9 cellular contexts compared by ENCODE assay signal in genomic region chr14:104722938-104723650, GRCh38. TPM values are rescaled to one million over a fixed set of nuclear protein-coding genes. Genes with fewer than 3 reads are reported as not detected.
A peak's percentile ranks its signal among the peaks of the same experiment; 100 is the strongest.
DNase-seq lines count a peak whose midpoint lies in the region; ATAC-seq, FAIRE-seq and TF ChIP-seq lines count a peak whose summit lies in the region.
"Had no signal": no experiment of that assay in that cellular context is flagged by ENCODE, and none has a peak within 500 bp of the region (broad histone marks: within the 10 kb centered on the region; RNA-seq: fewer than 3 reads in every experiment).

No MANE protein-coding gene starts in this region.

- H2AFZ ChIP-seq in astrocyte (ENCODE audit: low read depth, low read length), result no peak overlapping the region

- no peaks in the 10 kb centered on the region for H3K79me2 ChIP-seq in astrocyte (ENCODE audit: insufficient read depth, low read length)

- H3K9me3 ChIP-seq in cardiac muscle cell (ENCODE audit: low read depth) (no peaks in the 10 kb centered on the region), astrocyte (ENCODE audit: insufficient read depth, low read depth, low read length) (no peaks in the 10 kb centered on the region), mononuclear cell (ENCODE audit: low read depth, low read length) (no peaks in the 10 kb centered on the region), upper lobe of right lung (no peaks in the 10 kb centered on the region)

- DNase-seq in cardiac muscle cell (ENCODE audit: low read depth in 1 of 2, low spot score in 1 of 2) (no peak), Right ventricle myocardium superior (no peak), astrocyte (ENCODE audit: low read depth) (no peak), upper lobe of right lung (no peak), DMS 273 (lab: John Stamatoyannopoulos, UW; ENCODE audit: unreplicated experiment) (no peak), glutamatergic neuron (no peak)

- H3K36me3 ChIP-seq in cardiac muscle cell, result no peaks in the 10 kb centered on the region
- no peaks in the 10 kb centered on the region for H3K36me3 ChIP-seq in astrocyte (ENCODE audit: insufficient read depth, low read length)
- peaks cover 6% of the 10 kb centered on the region for H3K36me3 ChIP-seq in upper lobe of right lung

- H3K4me2 ChIP-seq in astrocyte (ENCODE audit: low read length), result peak overlapping the region; percentile 81

- H3K4me1 ChIP-seq in cardiac muscle cell (ENCODE audit: low read depth), result peaks cover 23% of the 10 kb centered on the region
- peaks cover 21% of the 10 kb centered on the region for H3K4me1 ChIP-seq in astrocyte (ENCODE audit: insufficient read depth, low read length)
- peaks cover 13% of the 10 kb centered on the region for H3K4me1 ChIP-seq in mononuclear cell (ENCODE audit: insufficient read depth, low read length)
- peaks cover 15% of the 10 kb centered on the region for H3K4me1 ChIP-seq in upper lobe of right lung

- no peak overlapping the region for H3K4me3 ChIP-seq in cardiac muscle cell
- no peak overlapping the region for H3K4me3 ChIP-seq in astrocyte (ENCODE audit: insufficient read depth, low read depth, low read length)
- peak overlapping the region; percentile 63 for H3K4me3 ChIP-seq in mononuclear cell (ENCODE audit: low read length)
- H3K4me3 ChIP-seq in upper lobe of right lung, result peak overlapping the region; percentile 69

- TF ChIP-seq CTCF in cardiac muscle cell (IDR thresholded peaks at IDR 0.05; ENCODE audit: low read depth, low read length) (no peak), astrocyte (IDR thresholded peaks at IDR 0.05; ENCODE audit: insufficient read depth, low read depth, low read length) (no peak), upper lobe of right lung (IDR thresholded peaks at IDR 0.05) (no peak), glutamatergic neuron (IDR thresholded peaks at IDR 0.05; ENCODE audit: partially characterized antibody, unreplicated experiment) (no peak)

- H3K27ac ChIP-seq in cardiac muscle cell (peak overlapping the region; percentile 90), astrocyte (ENCODE audit: low read depth, low read length) (no peak overlapping the region), upper lobe of right lung (peak overlapping the region; percentile 24)

- H3K4me3 Mint-ChIP-seq in astrocyte (ENCODE audit: unreplicated experiment) (no peak overlapping the region), glutamatergic neuron (ENCODE audit: unreplicated experiment) (no peak overlapping the region)

- no peaks in the 10 kb centered on the region for H3K27me3 ChIP-seq in cardiac muscle cell
- H3K27me3 ChIP-seq in astrocyte (ENCODE audit: insufficient read depth, low read length), result no peaks in the 10 kb centered on the region
- no peaks in the 10 kb centered on the region for H3K27me3 ChIP-seq in mononuclear cell (ENCODE audit: insufficient read depth, low read length)
- no peaks in the 10 kb centered on the region for H3K27me3 ChIP-seq in upper lobe of right lung

- H3K36me3 Mint-ChIP-seq in astrocyte (ENCODE audit: low read depth, unreplicated experiment), result peaks cover 3% of the 10 kb centered on the region
- no peaks in the 10 kb centered on the region for H3K36me3 Mint-ChIP-seq in glutamatergic neuron (ENCODE audit: unreplicated experiment)

- no peak overlapping the region for H3K27ac Mint-ChIP-seq in astrocyte (ENCODE audit: unreplicated experiment)
- no peak overlapping the region for H3K27ac Mint-ChIP-seq in glutamatergic neuron (ENCODE audit: unreplicated experiment)
- H3K27ac Mint-ChIP-seq: activated CD4-positive, alpha-beta T cell treated with anti-CD3 and anti-CD28 coated beads, Interleukin-2, amount 10 ng/mL, durations not matched to agents 7 days and 5 days had no signal

- peaks cover 36% of the 10 kb centered on the region for H4K20me1 ChIP-seq in astrocyte (ENCODE audit: insufficient read depth, low read length)

- intact Hi-C loops in Right ventricle myocardium superior (cut with DNase I), result no loop called here
- intact Hi-C loops in upper lobe of right lung (cut with DNase I), result no loop called here

- H3K9me3 Mint-ChIP-seq in astrocyte (ENCODE audit: unreplicated experiment), result no peaks in the 10 kb centered on the region
- H3K9me3 Mint-ChIP-seq in glutamatergic neuron (ENCODE audit: unreplicated experiment), result peaks cover 5% of the 10 kb centered on the region
- H3K9me3 Mint-ChIP-seq: activated CD4-positive, alpha-beta T cell treated with anti-CD3 and anti-CD28 coated beads, Interleukin-2, amount 10 ng/mL, durations not matched to agents 7 days and 5 days had no signal

- no peak for FAIRE-seq in astrocyte (lab: Jason Lieb, UNC)

- H3K9ac ChIP-seq in astrocyte (ENCODE audit: low read length), result no peak overlapping the region

- ATAC-seq in Right ventricle myocardium superior (ENCODE audit: poor library complexity) (no peak), upper lobe of right lung (no peak), GM19328 (IDR thresholded peaks at IDR 0.05; ENCODE audit: unreplicated experiment) (no peak)

- peaks cover 9% of the 10 kb centered on the region for H3K27me3 Mint-ChIP-seq in astrocyte (ENCODE audit: low read depth, unreplicated experiment)
- peaks cover 11% of the 10 kb centered on the region for H3K27me3 Mint-ChIP-seq in glutamatergic neuron (ENCODE audit: unreplicated experiment)
- H3K27me3 Mint-ChIP-seq: activated CD4-positive, alpha-beta T cell treated with anti-CD3 and anti-CD28 coated beads, Interleukin-2, amount 10 ng/mL, durations not matched to agents 7 days and 5 days had no signal

- peaks cover 7% of the 10 kb centered on the region for H3K4me1 Mint-ChIP-seq in astrocyte (ENCODE audit: low read depth, unreplicated experiment)
- H3K4me1 Mint-ChIP-seq in glutamatergic neuron (ENCODE audit: low read depth, unreplicated experiment), result peaks cover 2% of the 10 kb centered on the region
- H3K4me1 Mint-ChIP-seq: activated CD4-positive, alpha-beta T cell treated with anti-CD3 and anti-CD28 coated beads, Interleukin-2, amount 10 ng/mL, durations not matched to agents 7 days and 5 days had no signal

RNA-seq across cellular contexts. Expression of gene ADSS1, which starts 0.9 kb away (rescaled TPM):
- total RNA-seq in cardiac muscle cell, result 53.8 and 63.8 TPM in 2 replicates
- 53.4 and 73.3 TPM in 2 replicates for polyA plus RNA-seq in cardiac muscle cell
- 215 TPM for total RNA-seq in Right ventricle myocardium superior
- total RNA-seq in astrocyte, result 4.4 and 5.8 TPM in 2 replicates
- 1.9 TPM for total RNA-seq in mononuclear cell
- total RNA-seq in upper lobe of right lung, result 5.5 TPM
- total RNA-seq in glutamatergic neuron (ENCODE audit: unreplicated experiment), result 45.1 TPM

RNA-seq across cellular contexts. Expression of gene SIVA1, which starts 29.9 kb away (rescaled TPM):
- total RNA-seq in cardiac muscle cell (217 and 278 TPM in 2 replicates), Right ventricle myocardium superior (60.7 TPM), astrocyte (46.4 and 51.0 TPM in 2 replicates), mononuclear cell (66.9 TPM), upper lobe of right lung (66.1 TPM), glutamatergic neuron (ENCODE audit: unreplicated experiment) (30.5 TPM)
- 124 and 145 TPM in 2 replicates for polyA plus RNA-seq in cardiac muscle cell

RNA-seq across cellular contexts. Expression of gene INF2, which starts 33.7 kb away (rescaled TPM):
- total RNA-seq in cardiac muscle cell, result 36.5 and 62.4 TPM in 2 replicates
- polyA plus RNA-seq in cardiac muscle cell, result 14.1 and 14.5 TPM in 2 replicates
- 28.3 TPM for total RNA-seq in Right ventricle myocardium superior
- 111 and 126 TPM in 2 replicates for total RNA-seq in astrocyte
- 21.6 TPM for total RNA-seq in mononuclear cell
- total RNA-seq in upper lobe of right lung, result 117 TPM
- total RNA-seq in glutamatergic neuron (ENCODE audit: unreplicated experiment), result 11.8 TPM

Comparison
In these comparisons a context has a peak if more than half of its experiments do, and no peak if none do; other contexts are left out.
1. H3K4me3 ChIP-seq: peak in mononuclear cell (single experiment) and upper lobe of right lung (single experiment); none in cardiac muscle cell (single experiment) and astrocyte (single experiment).